10 cellular contexts compared by ENCODE assay signal in genomic region chr12:95653761-95654546, GRCh38.
A peak's percentile ranks its signal among the peaks of the same experiment; 100 is the strongest.
DNase-seq lines count a peak whose midpoint lies in the region; ATAC-seq and TF ChIP-seq lines count a peak whose summit lies in the region.
"Had no signal": no experiment of that assay in that cellular context is flagged by ENCODE, and none has a peak within 500 bp of the region (broad histone marks: within the 10 kb centered on the region; RNA-seq: fewer than 3 reads in every experiment).

No MANE protein-coding gene starts in this region.

- intact Hi-C loops in activated CD8-positive, alpha-beta T cell treated with anti-CD3 and anti-CD28 coated beads for 36 hours (cut with micrococcal nuclease) = no loop called here
- intact Hi-C loops in Right ventricle myocardium superior (cut with DNase I) = no loop called here

- peak; percentile 55 for ATAC-seq in activated CD8-positive, alpha-beta T cell treated with anti-CD3 and anti-CD28 coated beads for 36 hours
- ATAC-seq in Right ventricle myocardium superior (ENCODE audit: poor library complexity) (peak; percentile 76), HG03442 (IDR thresholded peaks at IDR 0.05; ENCODE audit: unreplicated experiment) (no peak)
- ATAC-seq in stimulated activated naive B cell treated with anti-CD40 and anti-IgM and Interleukin-4, amounts not matched to agents 10 μg/mL and 1 μg/mL and 100 μg/mL, for 72 hours (replicated peaks) = peak; percentile 75 to 87

- POLR2A ChIA-PET in activated CD8-positive, alpha-beta T cell treated with anti-CD3 and anti-CD28 coated beads for 36 hours (lab: Charles Lee) = no interaction called here

- no peak for TF ChIP-seq CTCF in activated CD8-positive, alpha-beta T cell treated with anti-CD3 and anti-CD28 coated beads for 36 hours (IDR thresholded peaks at IDR 0.05)

- peaks cover 1% of the 10 kb centered on the region for H3K36me3 Mint-ChIP-seq in activated CD8-positive, alpha-beta T cell treated with anti-CD3 and anti-CD28 coated beads for 36 hours (ENCODE audit: low read depth)
- H3K36me3 Mint-ChIP-seq in stimulated activated naive B cell treated with anti-CD40 and anti-IgM and Interleukin-4, amounts not matched to agents 10 μg/mL and 1 μg/mL and 100 μg/mL, for 72 hours = peaks cover 3 to 4% of the 10 kb centered on the region in 2 donors

- H3K27ac Mint-ChIP-seq in activated CD8-positive, alpha-beta T cell treated with anti-CD3 and anti-CD28 coated beads for 36 hours = no peak overlapping the region
- peak overlapping the region; percentile 95 for H3K27ac Mint-ChIP-seq in stimulated activated naive B cell treated with anti-CD40 and anti-IgM and Interleukin-4, amounts not matched to agents 10 μg/mL and 1 μg/mL and 100 μg/mL, for 72 hours

- DNase-seq in NOMO-1 treated with DMSO at 0.1 percent for 48 hours (lab: John Stamatoyannopoulos, UW; ENCODE audit: unreplicated experiment) (peak; percentile 17), NOMO-1 treated with dmso at 0.1 percent for 144 hours (lab: John Stamatoyannopoulos, UW; ENCODE audit: unreplicated experiment) (no peak), Right ventricle myocardium superior (no peak), NCI-H1105 (lab: John Stamatoyannopoulos, UW) (no peak), NCI-H345 (lab: John Stamatoyannopoulos, UW) (no peak)
- peak; percentile 19 for DNase-seq in activated CD8-positive, alpha-beta T cell treated with anti-CD3 and anti-CD28 coated beads for 36 hours
- peak; percentile 3 for DNase-seq in stimulated activated naive B cell treated with anti-CD40 and anti-IgM and Interleukin-4, amounts not matched to agents 10 μg/mL and 1 μg/mL and 100 μg/mL, for 72 hours
- DNase-seq: effector CD4-positive, alpha-beta T cell; small intestine had no signal

- H3K4me3 Mint-ChIP-seq in activated CD8-positive, alpha-beta T cell treated with anti-CD3 and anti-CD28 coated beads for 36 hours = no peak overlapping the region
- H3K4me3 Mint-ChIP-seq in stimulated activated naive B cell treated with anti-CD40 and anti-IgM and Interleukin-4, amounts not matched to agents 10 μg/mL and 1 μg/mL and 100 μg/mL, for 72 hours = peak overlapping the region; percentile 33 to 79

- peaks cover 3% of the 10 kb centered on the region for H3K4me1 Mint-ChIP-seq in activated CD8-positive, alpha-beta T cell treated with anti-CD3 and anti-CD28 coated beads for 36 hours (ENCODE audit: low read depth)
- peaks cover 6 to 10% of the 10 kb centered on the region in 2 donors for H3K4me1 Mint-ChIP-seq in stimulated activated naive B cell treated with anti-CD40 and anti-IgM and Interleukin-4, amounts not matched to agents 10 μg/mL and 1 μg/mL and 100 μg/mL, for 72 hours

- CTCF ChIA-PET in activated CD8-positive, alpha-beta T cell treated with anti-CD3 and anti-CD28 coated beads for 36 hours (lab: Charles Lee) = no interaction called here

- peaks cover 3% of the 10 kb centered on the region for H3K9me3 Mint-ChIP-seq in activated CD8-positive, alpha-beta T cell treated with anti-CD3 and anti-CD28 coated beads for 36 hours
- H3K9me3 Mint-ChIP-seq in stimulated activated naive B cell treated with anti-CD40 and anti-IgM and Interleukin-4, amounts not matched to agents 10 μg/mL and 1 μg/mL and 100 μg/mL, for 72 hours = peaks cover 6 to 8% of the 10 kb centered on the region in 2 donors

- no peaks in the 10 kb centered on the region for H3K27me3 Mint-ChIP-seq in activated CD8-positive, alpha-beta T cell treated with anti-CD3 and anti-CD28 coated beads for 36 hours
- H3K27me3 Mint-ChIP-seq in stimulated activated naive B cell treated with anti-CD40 and anti-IgM and Interleukin-4, amounts not matched to agents 10 μg/mL and 1 μg/mL and 100 μg/mL, for 72 hours = peaks cover 10 to 17% of the 10 kb centered on the region in 2 donors

Comparison
In these comparisons a context has a peak if more than half of its experiments do, and no peak if none do; other contexts are left out.
1. DNase-seq: peak in NOMO-1 treated with DMSO at 0.1 percent for 48 hours (single experiment), activated CD8-positive, alpha-beta T cell treated with anti-CD3 and anti-CD28 coated beads for 36 hours (single experiment) and stimulated activated naive B cell treated with anti-CD40 and anti-IgM and Interleukin-4, amounts not matched to agents 10 μg/mL and 1 μg/mL and 100 μg/mL, for 72 hours (single experiment); none in NOMO-1 treated with dmso at 0.1 percent for 144 hours (single experiment), Right ventricle myocardium superior (single experiment), NCI-H1105 (single experiment) and NCI-H345 (single experiment).